Comparison of ENCODE assay signal across 31 cellular contexts in genomic region chr19:2135474-2136402, GRCh38. TPM values are rescaled to one million over a fixed set of nuclear protein-coding genes. Genes with fewer than 3 reads are reported as not detected.
DNase-seq lines count a peak whose midpoint lies in the region; ATAC-seq, FAIRE-seq and TF ChIP-seq lines count a peak whose summit lies in the region.
"Had no signal": no experiment of that assay in that cellular context is flagged by ENCODE, and none has a peak within 500 bp of the region (broad histone marks: within the 10 kb centered on the region; RNA-seq: fewer than 3 reads in every experiment).

No MANE protein-coding gene starts in this region.

- H3K18ac ChIP-seq in H1 (ENCODE audit: extremely low read depth, low read length) (no peak overlapping the region), trophoblast cell (ENCODE audit: low read length) (no peak overlapping the region)

- no peak overlapping the region for H2BK20ac ChIP-seq in H1 (ENCODE audit: low read length)

- peak; percentile 46 for DNase-seq in Right ventricle myocardium inferior (ENCODE audit: missing footprints)
- no peak for DNase-seq in left ventricle myocardium inferior
- DNase-seq in NCI-H774 (lab: John Stamatoyannopoulos, UW) = peak; percentile 89
- no peak for DNase-seq in H1 (ENCODE audit: low read depth in 1 of 2, low spot score in 2 of 2)
- peak; percentile 65 for DNase-seq in osteoblast (ENCODE audit: insufficient read length, low spot score, missing footprints)
- no peak for DNase-seq in trophoblast cell
- DNase-seq: ACHN; anterior cingulate cortex; Calu3; endodermal cell; esophagus squamous epithelium; HCEC 1CT; immature natural killer cell; NCI-H1092 treated with DMSO at 0.1 percent for 48 hours; NCI-H2107; NCI-H510A; NK-92 treated with Interleukin-12 subunit alpha and Interleukin-12 subunit beta, amount 100 ng/mL, for 24 hours; PC-9; small intestine; stimulated activated CD4-positive, alpha-beta T cell treated with anti-CD3 and anti-CD28 coated beads, Interleukin-2, amount 100 ng/mL, for 24 hours; T-helper 2 cell had no signal

- H3K79me2 ChIP-seq in H1 (ENCODE audit: control insufficient read depth in 1 of 2, insufficient read depth in 2 of 2, low read length in 2 of 2) (peaks cover 0 to 42% of the 10 kb centered on the region in 2 experiments; a peak in 2 of 4 replicates), osteoblast (ENCODE audit: insufficient read depth, low read length) (peaks cover 81% of the 10 kb centered on the region), trophoblast cell (ENCODE audit: control insufficient read depth, insufficient read depth, low read length, poor library complexity) (peaks cover 6% of the 10 kb centered on the region)

- no peak overlapping the region for H3K56ac ChIP-seq in H1 (replicated peaks; ENCODE audit: insufficient read length, low read depth, low read length)

- peaks cover 70% of the 10 kb centered on the region for H3K36me3 ChIP-seq in left ventricle myocardium inferior
- peaks cover 11 to 44% (median 25%) of the 10 kb centered on the region in 4 experiments; a peak in 5 of 8 replicates for H3K36me3 ChIP-seq in H1 (ENCODE audit: control insufficient read depth in 2 of 4, insufficient read depth in 4 of 4, low read length in 3 of 4)
- peaks cover 42% of the 10 kb centered on the region for H3K36me3 ChIP-seq in osteoblast (ENCODE audit: insufficient read depth, low read length)
- H3K36me3 ChIP-seq in trophoblast cell (ENCODE audit: control insufficient read depth in 1 of 2, insufficient read depth in 2 of 2, low read length in 2 of 2) = peaks cover 72 to 74% of the 10 kb centered on the region in 2 experiments

- no peak for TF ChIP-seq CTCF in left ventricle myocardium inferior (IDR thresholded peaks at IDR 0.05; ENCODE audit: borderline replicate concordance)
- TF ChIP-seq CTCF in H1 (IDR thresholded peaks at IDR 0.05; ENCODE audit: control extremely low read depth in 1 of 3, insufficient read depth in 1 of 3, low read depth in 1 of 3, low read length in 3 of 3) = no peak
- TF ChIP-seq CTCF in osteoblast (IDR thresholded peaks at IDR 0.05; ENCODE audit: extremely low read depth, low read depth, low read length) = no peak

- H2BK5ac ChIP-seq in H1 (ENCODE audit: low read depth, low read length) = no peak overlapping the region
- no peak overlapping the region for H2BK5ac ChIP-seq in trophoblast cell (ENCODE audit: low read depth, low read length, poor library complexity)

- H2BK120ac ChIP-seq in H1 (replicated peaks; ENCODE audit: low read depth, low read length) = no peak overlapping the region
- no peak overlapping the region for H2BK120ac ChIP-seq in trophoblast cell (ENCODE audit: insufficient read depth, low read length, poor library complexity)

- no peaks in the 10 kb centered on the region for H3K27me3 ChIP-seq in left ventricle myocardium inferior (ENCODE audit: low read depth)
- H3K27me3 ChIP-seq in H1 (replicated peaks in 1 of 4; ENCODE audit: control insufficient read depth in 3 of 4, extremely low read depth in 1 of 4, insufficient read depth in 3 of 4, low read length in 3 of 4) = no peaks in the 10 kb centered on the region
- no peaks in the 10 kb centered on the region for H3K27me3 ChIP-seq in osteoblast (ENCODE audit: insufficient read depth, low read length)
- H3K27me3 ChIP-seq in trophoblast cell (ENCODE audit: insufficient read depth, low read length) = no peaks in the 10 kb centered on the region
- H3K27me3 ChIP-seq: cardiac muscle cell, esophagus squamous epithelium, neutrophil, suprapubic skin had no signal

- peaks cover 11% of the 10 kb centered on the region for H3K79me1 ChIP-seq in H1 (ENCODE audit: low read depth, low read length)
- H3K79me1 ChIP-seq in trophoblast cell (ENCODE audit: low read length) = no peaks in the 10 kb centered on the region

- H2AFZ ChIP-seq in H1 (ENCODE audit: low read length) = no peak overlapping the region
- H2AFZ ChIP-seq in osteoblast (ENCODE audit: low read length) = no peak overlapping the region
- no peak overlapping the region for H2AFZ ChIP-seq in trophoblast cell (ENCODE audit: insufficient read depth, low read length, poor library complexity)
- H2AFZ ChIP-seq: PC-9 had no signal

- H3K4ac ChIP-seq in H1 (replicated peaks; ENCODE audit: insufficient read length, low read depth, low read length) = no peak overlapping the region
- H3K4ac ChIP-seq in trophoblast cell (ENCODE audit: low read depth, low read length) = no peak overlapping the region

- no peak overlapping the region for H2AK5ac ChIP-seq in H1 (ENCODE audit: low read depth, low read length)
- no peak overlapping the region for H2AK5ac ChIP-seq in trophoblast cell (ENCODE audit: low read length)

- POLR2A ChIA-PET in H1 (lab: Charles Lee; ENCODE audit: partially characterized antibody) = interaction anchor here (1.0 to 1.5 kb wide), 5 partner anchors 9 to 87 kb away, joined by 3 to 5 read pairs (median 3); no protein-coding TSS in a partner anchor

- no peaks in the 10 kb centered on the region for H3K9me3 ChIP-seq in left ventricle myocardium inferior (replicated peaks)
- no peaks in the 10 kb centered on the region for H3K9me3 ChIP-seq in H1 (ENCODE audit: insufficient read depth in 2 of 2, low read depth in 1 of 2, low read length in 1 of 2)
- H3K9me3 ChIP-seq in osteoblast (ENCODE audit: low read depth, low read length) = no peaks in the 10 kb centered on the region
- H3K9me3 ChIP-seq in trophoblast cell (ENCODE audit: insufficient read depth, low read depth, low read length) = peaks cover 1% of the 10 kb centered on the region
- H3K9me3 ChIP-seq: esophagus squamous epithelium, neutrophil, suprapubic skin had no signal

- H2BK12ac ChIP-seq in H1 (ENCODE audit: low read depth, low read length) (no peak overlapping the region), trophoblast cell (ENCODE audit: low read length) (no peak overlapping the region)

- H3K4me1 ChIP-seq in left ventricle myocardium inferior = peaks cover 48% of the 10 kb centered on the region
- no peaks in the 10 kb centered on the region for H3K4me1 ChIP-seq in H1 (replicated peaks in 1 of 4; ENCODE audit: control insufficient read depth in 3 of 4, insufficient read depth in 4 of 4, low read length in 3 of 4)
- H3K4me1 ChIP-seq in osteoblast (ENCODE audit: insufficient read depth, low read length) = no peaks in the 10 kb centered on the region
- H3K4me1 ChIP-seq in trophoblast cell (ENCODE audit: control insufficient read depth in 1 of 2, insufficient read depth in 2 of 2, low read length in 2 of 2) = no peaks in the 10 kb centered on the region
- H3K4me1 ChIP-seq: esophagus squamous epithelium had no signal

- H4K20me1 ChIP-seq in H1 (replicated peaks in 1 of 2; ENCODE audit: control insufficient read depth in 1 of 2, insufficient read depth in 2 of 2, low read length in 2 of 2) = peaks cover 25 to 27% of the 10 kb centered on the region in 2 experiments
- peaks cover 42% of the 10 kb centered on the region for H4K20me1 ChIP-seq in osteoblast (ENCODE audit: insufficient read depth, low read length)

- TF ChIP-seq RAD21 in H1 (IDR thresholded peaks at IDR 0.05 in 1 of 2, conservative IDR thresholded peaks at IDR 0.05 in 1 of 2; ENCODE audit: low read depth in 2 of 2, low read length in 2 of 2) = no peak

- intact Hi-C loops in Right ventricle myocardium inferior (cut with DNase I) (no loop called here), left ventricle myocardium inferior (cut with micrococcal nuclease) (no loop called here)

- no peak for TF ChIP-seq EP300 in H1 (IDR thresholded peaks at IDR 0.05; ENCODE audit: borderline replicate concordance in 1 of 2, low read depth in 2 of 2, low read length in 2 of 2)

- H3K4me2 ChIP-seq in H1 (ENCODE audit: insufficient read depth in 1 of 2, low read depth in 2 of 2, low read length in 2 of 2) = no peak overlapping the region
- no peak overlapping the region for H3K4me2 ChIP-seq in osteoblast (ENCODE audit: insufficient read depth, low read length)
- H3K4me2 ChIP-seq in trophoblast cell (ENCODE audit: low read length) = no peak overlapping the region
- H3K4me2 ChIP-seq: PC-9 had no signal

- H3K9ac ChIP-seq in H1 (replicated peaks in 1 of 4; ENCODE audit: extremely low read depth in 1 of 4, low read depth in 3 of 4, low read length in 3 of 4) (no peak overlapping the region), trophoblast cell (ENCODE audit: low read length) (no peak overlapping the region)

- H3K23ac ChIP-seq in H1 (ENCODE audit: insufficient read length) = no peak overlapping the region
- H3K23ac ChIP-seq in trophoblast cell (ENCODE audit: low read length) = no peak overlapping the region

- no peak overlapping the region for H3K14ac ChIP-seq in H1 (ENCODE audit: insufficient read length)
- H3K14ac ChIP-seq in trophoblast cell (ENCODE audit: low read length) = no peak overlapping the region

- H3K4me3 ChIP-seq in left ventricle myocardium inferior = no peak overlapping the region
- no peak overlapping the region for H3K4me3 ChIP-seq in H1 (ENCODE audit: extremely low read depth in 1 of 4, insufficient read depth in 2 of 4, low read depth in 3 of 4, low read length in 4 of 4)
- no peak overlapping the region for H3K4me3 ChIP-seq in osteoblast (ENCODE audit: insufficient read depth, low read length)
- no peak overlapping the region for H3K4me3 ChIP-seq in trophoblast cell (ENCODE audit: low read depth, low read length)
- H3K4me3 ChIP-seq: cardiac muscle cell, esophagus squamous epithelium, lung, PC-9, suprapubic skin had no signal

- H3K23me2 ChIP-seq in H1 (ENCODE audit: low read depth, low read length) = no peaks in the 10 kb centered on the region

- H3K27ac ChIP-seq in left ventricle myocardium inferior (replicated peaks) (no peak overlapping the region), H1 (ENCODE audit: low read depth, low read length) (no peak overlapping the region), osteoblast (ENCODE audit: low read depth, low read length) (no peak overlapping the region), trophoblast cell (ENCODE audit: low read depth, low read length) (no peak overlapping the region)
- H3K27ac ChIP-seq: cardiac muscle cell, esophagus squamous epithelium, neutrophil, PC-9, suprapubic skin had no signal

- H4K12ac ChIP-seq in trophoblast cell (ENCODE audit: low read depth, low read length) = no peak overlapping the region

- no peak for FAIRE-seq in H1 (lab: Jason Lieb, UNC)
- FAIRE-seq: frontal cortex, GM12892, small intestine, urothelium cell line had no signal

- no peak for ATAC-seq in Right ventricle myocardium inferior
- ATAC-seq in HG03378 (IDR thresholded peaks at IDR 0.05; ENCODE audit: unreplicated experiment) = no peak
- ATAC-seq in GM21423 (IDR thresholded peaks at IDR 0.05; ENCODE audit: unreplicated experiment) = no peak

- no peak overlapping the region for H4K5ac ChIP-seq in H1 (ENCODE audit: insufficient read length, low read depth, low read length)

- CTCF ChIA-PET in H1 (lab: Charles Lee; ENCODE audit: partially characterized antibody) = interaction anchor here (0.6 to 1.1 kb wide), 3 partner anchors 20 to 34 kb away, joined by 3 read pairs; no protein-coding TSS in a partner anchor

- H2BK15ac ChIP-seq in H1 (ENCODE audit: low read length) = no peak overlapping the region

- no peak for TF ChIP-seq POLR2A in H1 (IDR thresholded peaks at IDR 0.05; ENCODE audit: control extremely low read depth in 1 of 2, low read depth in 2 of 2, low read length in 2 of 2)

- H4K91ac ChIP-seq in H1 (replicated peaks; ENCODE audit: insufficient read length, low read length) (no peak overlapping the region), trophoblast cell (ENCODE audit: low read depth, low read length) (no peak overlapping the region)

- 95% methylated on average over 28 of the region's 50 CpGs; no CpG with 5 or more reads in 1 of the 2 experiments for WGBS in H1 (ENCODE audit: extremely low coverage in 1 of 2, insufficient coverage in 1 of 2, insufficient read length in 1 of 2, insufficient replicate concordance in 2 of 2, low coverage in 1 of 2, low lambda C conversion rate in 2 of 2, missing lambda C conversion rate in 1 of 2), 2 experiments
- no CpG with 5 or more reads among the region's 50 CpGs for WGBS in trophoblast cell (ENCODE audit: extremely low coverage, insufficient coverage, insufficient read length)

- H4K8ac ChIP-seq in H1 (ENCODE audit: extremely low read depth, insufficient read depth, low read length) (peak overlapping the region; percentile 11; the same call in 1 of the 2 replicates), trophoblast cell (ENCODE audit: low read depth, low read length) (no peak overlapping the region)

RNA-seq across cellular contexts. Expression of gene AP3D1, which starts 15.6 kb away (rescaled TPM):
- total RNA-seq in Right ventricle myocardium inferior (71.8 TPM), left ventricle myocardium inferior (75.4 TPM), osteoblast (119 and 121 TPM in 2 replicates)
- total RNA-seq in H1 (2021; fragmentation: NEBNext Ultra II Directional; extraction: Animal tissue kit (Norgen Biotek cat#: 25700)) = 174 and 184 TPM in 2 replicates
- 161 and 227 TPM in 2 replicates for polyA plus RNA-seq in H1 (2011; rRNA removed)
- 140 TPM for polyA plus RNA-seq in H1 (2011; cell fraction: cytosol; rRNA removed)
- polyA plus RNA-seq in H1 (2011; cell fraction: nucleus; rRNA removed) = 430 TPM
- 183 to 246 TPM (median 225 TPM) in 4 replicates for polyA plus RNA-seq in H1 (2012, experiment 1 of 2)
- 177 TPM for polyA plus RNA-seq in H1 (2012, experiment 2 of 2)
- polyA plus RNA-seq in H1 (2013, experiment 1 of 2) = 94.5 TPM
- 89.2 TPM for polyA plus RNA-seq in H1 (2013, experiment 2 of 2)
- 225 and 237 TPM in 2 replicates for polyA minus RNA-seq in H1 (2011; rRNA and poly(A)+ RNA removed)
- polyA minus RNA-seq in H1 (2011; cell fraction: cytosol; rRNA and poly(A)+ RNA removed) = 139 TPM
- 125 TPM for polyA minus RNA-seq in H1 (2011; cell fraction: nucleus; rRNA and poly(A)+ RNA removed)
- polyA plus RNA-seq in trophoblast cell (2013) = 96.9 and 101 TPM in 2 replicates

RNA-seq across cellular contexts. Expression of gene DOT1L, which starts 28.0 kb away (rescaled TPM):
- 9.7 TPM for total RNA-seq in Right ventricle myocardium inferior
- 8.4 TPM for total RNA-seq in left ventricle myocardium inferior
- total RNA-seq in H1 (2021; fragmentation: NEBNext Ultra II Directional; extraction: Animal tissue kit (Norgen Biotek cat#: 25700)) = 74.8 and 76.3 TPM in 2 replicates
- polyA plus RNA-seq in H1 (2011; rRNA removed) = 17.5 and 39.8 TPM in 2 replicates
- polyA plus RNA-seq in H1 (2011; cell fraction: cytosol; rRNA removed) = 28.6 TPM
- 232 TPM for polyA plus RNA-seq in H1 (2011; cell fraction: nucleus; rRNA removed)
- polyA plus RNA-seq in H1 (2012, experiment 1 of 2) = 37.0 to 51.6 TPM (median 48.5 TPM) in 4 replicates
- 26.6 TPM for polyA plus RNA-seq in H1 (2012, experiment 2 of 2)
- 36.4 TPM for polyA plus RNA-seq in H1 (2013, experiment 1 of 2)
- 32.3 TPM for polyA plus RNA-seq in H1 (2013, experiment 2 of 2)
- 16.0 and 21.9 TPM in 2 replicates for polyA minus RNA-seq in H1 (2011; rRNA and poly(A)+ RNA removed)
- polyA minus RNA-seq in H1 (2011; cell fraction: cytosol; rRNA and poly(A)+ RNA removed) = 24.8 TPM
- 49.1 TPM for polyA minus RNA-seq in H1 (2011; cell fraction: nucleus; rRNA and poly(A)+ RNA removed)
- total RNA-seq in osteoblast = 6.9 and 7.1 TPM in 2 replicates
- polyA plus RNA-seq in trophoblast cell (2013) = 18.1 and 18.3 TPM in 2 replicates

RNA-seq across cellular contexts. Expression of gene IZUMO4, which starts 39.0 kb away (rescaled TPM):
- total RNA-seq in Right ventricle myocardium inferior (1.4 TPM), left ventricle myocardium inferior (2.8 TPM), osteoblast (0.36 and 2.4 TPM in 2 replicates)
- 1.3 and 1.8 TPM in 2 replicates for total RNA-seq in H1 (2021; fragmentation: NEBNext Ultra II Directional; extraction: Animal tissue kit (Norgen Biotek cat#: 25700))
- polyA plus RNA-seq in H1 (2011; rRNA removed) = 1.9 and 2.3 TPM in 2 replicates
- 2.3 TPM for polyA plus RNA-seq in H1 (2011; cell fraction: cytosol; rRNA removed)
- polyA plus RNA-seq in H1 (2011; cell fraction: nucleus; rRNA removed) = 12.4 TPM
- 0.54 to 2.7 TPM (median 2.0 TPM) in 4 replicates for polyA plus RNA-seq in H1 (2012, experiment 1 of 2)
- 1.1 TPM for polyA plus RNA-seq in H1 (2012, experiment 2 of 2)
- polyA plus RNA-seq in H1 (2013, experiment 1 of 2) = 0.95 TPM
- polyA plus RNA-seq in H1 (2013, experiment 2 of 2) = 0.75 TPM
- polyA minus RNA-seq in H1 (2011; rRNA and poly(A)+ RNA removed) = 0.47 TPM in 1 of 2 replicates, not detected in the other
- polyA minus RNA-seq in H1 (2011; cell fraction: cytosol; rRNA and poly(A)+ RNA removed) = 1.5 TPM
- polyA minus RNA-seq in H1 (2011; cell fraction: nucleus; rRNA and poly(A)+ RNA removed) = 2.4 TPM
- 1.2 and 1.5 TPM in 2 replicates for polyA plus RNA-seq in trophoblast cell (2013)
- total RNA-seq: Daoy had no signal

RNA-seq across cellular contexts. Expression of gene MOB3A, which starts 39.6 kb away (rescaled TPM):
- 14.3 TPM for total RNA-seq in Right ventricle myocardium inferior
- total RNA-seq in left ventricle myocardium inferior = 16.1 TPM
- total RNA-seq in H1 (2021; fragmentation: NEBNext Ultra II Directional; extraction: Animal tissue kit (Norgen Biotek cat#: 25700)) = 9.2 and 9.8 TPM in 2 replicates
- 9.6 and 10.2 TPM in 2 replicates for polyA plus RNA-seq in H1 (2011; rRNA removed)
- polyA plus RNA-seq in H1 (2011; cell fraction: cytosol; rRNA removed) = 5.2 TPM
- polyA plus RNA-seq in H1 (2011; cell fraction: nucleus; rRNA removed) = 8.1 TPM
- 5.2 to 7.4 TPM (median 7.0 TPM) in 4 replicates for polyA plus RNA-seq in H1 (2012, experiment 1 of 2)
- polyA plus RNA-seq in H1 (2012, experiment 2 of 2) = 5.2 TPM
- 7.2 TPM for polyA plus RNA-seq in H1 (2013, experiment 1 of 2)
- 7.5 TPM for polyA plus RNA-seq in H1 (2013, experiment 2 of 2)
- polyA minus RNA-seq in H1 (2011; rRNA and poly(A)+ RNA removed) = 6.6 and 8.8 TPM in 2 replicates
- 7.0 TPM for polyA minus RNA-seq in H1 (2011; cell fraction: cytosol; rRNA and poly(A)+ RNA removed)
- polyA minus RNA-seq in H1 (2011; cell fraction: nucleus; rRNA and poly(A)+ RNA removed) = 3.3 TPM
- total RNA-seq in osteoblast = 34.0 and 35.1 TPM in 2 replicates
- polyA plus RNA-seq in trophoblast cell (2013) = 34.5 and 34.8 TPM in 2 replicates

Comparison
In these comparisons a context has a peak if more than half of its experiments do, and no peak if none do; other contexts are left out.
1. DNase-seq: peak in Right ventricle myocardium inferior (single experiment), NCI-H774 (single experiment) and osteoblast (single experiment); none in left ventricle myocardium inferior (single experiment), H1 (0 of 2) and trophoblast cell (0 of 2).